In genomic region chr3:160460033-160460432, GRCh38 we compare ENCODE assay signal across 22 cellular contexts. TPM values are rescaled to one million over a fixed set of nuclear protein-coding genes. Genes with fewer than 3 reads are reported as not detected.
DNase-seq lines count a peak whose midpoint lies in the region; ATAC-seq and TF ChIP-seq lines count a peak whose summit lies in the region.
"Had no signal": no experiment of that assay in that cellular context is flagged by ENCODE, and none has a peak within 500 bp of the region (broad histone marks: within the 10 kb centered on the region; RNA-seq: fewer than 3 reads in every experiment).

No MANE protein-coding gene starts in this region.

- H3F3A ChIP-seq in smooth muscle cell (ENCODE audit: low read depth) = no peaks in the 10 kb centered on the region

- ATAC-seq in WTC11 (peak; percentile 60), esophagus mucosa (peak; percentile 18)

- H3K9me3 ChIP-seq in BE2C = no peaks in the 10 kb centered on the region
- H3K9me3 ChIP-seq in smooth muscle cell (replicated peaks; ENCODE audit: low read depth) = no peaks in the 10 kb centered on the region
- H3K9me3 ChIP-seq: MG63, Peyer's patch had no signal

- peaks cover 42% of the 10 kb centered on the region for H3K27me3 Mint-ChIP-seq in WTC11 (ENCODE audit: low read depth)

- H3K27ac Mint-ChIP-seq in WTC11 = no peak overlapping the region
- H3K27ac Mint-ChIP-seq: CD4-positive, CD25-positive, alpha-beta regulatory T cell had no signal

- H3K27me3 ChIP-seq in BE2C = no peaks in the 10 kb centered on the region
- no peaks in the 10 kb centered on the region for H3K27me3 ChIP-seq in smooth muscle cell (ENCODE audit: low read depth)
- H3K27me3 ChIP-seq: BLaER1, MG63, Peyer's patch had no signal

- no peak overlapping the region for H3K4me2 ChIP-seq in smooth muscle cell
- H3K4me2 ChIP-seq: BLaER1 had no signal

- peaks cover 12% of the 10 kb centered on the region for H3K9me3 Mint-ChIP-seq in WTC11
- H3K9me3 Mint-ChIP-seq: CD4-positive, CD25-positive, alpha-beta regulatory T cell had no signal

- H3K9ac ChIP-seq in smooth muscle cell (ENCODE audit: low read depth) = no peak overlapping the region
- H3K9ac ChIP-seq: BLaER1, GM23248 had no signal

- no peaks in the 10 kb centered on the region for H3K36me3 Mint-ChIP-seq in WTC11
- H3K36me3 Mint-ChIP-seq: CD4-positive, CD25-positive, alpha-beta regulatory T cell had no signal

- H3K4me3 Mint-ChIP-seq in WTC11 = no peak overlapping the region
- H3K4me3 Mint-ChIP-seq: CD4-positive, CD25-positive, alpha-beta regulatory T cell had no signal

- H3K4me1 Mint-ChIP-seq in WTC11 = peaks cover 5% of the 10 kb centered on the region; the same call in 1 of the 2 replicates

- CTCF ChIA-PET in WTC11 (lab: Charles Lee) = no interaction called here

- POLR2A ChIA-PET in WTC11 (lab: Charles Lee) = interaction anchor here (3.5 kb wide), 1 partner anchor 11 kb away, joined by 12 read pairs; the partner anchor contains the start of gene TRIM59

- H3K36me3 ChIP-seq in BE2C (no peaks in the 10 kb centered on the region), smooth muscle cell (ENCODE audit: low read depth) (no peaks in the 10 kb centered on the region)
- H3K36me3 ChIP-seq: BLaER1, MG63, Peyer's patch had no signal

- DNase-seq in BE2C (peak; percentile 24), WTC11 (ENCODE audit: low spot score) (no peak), substantia nigra (lab: John Stamatoyannopoulos, UW) (no peak), smooth muscle cell (lab: John Stamatoyannopoulos, UW; ENCODE audit: unreplicated experiment) (no peak), NCI-H1048 (lab: John Stamatoyannopoulos, UW) (no peak), NCI-H510A treated with DMSO at 0.1 percent for 48 hours (lab: John Stamatoyannopoulos, UW) (no peak)
- DNase-seq: CD4-positive, CD25-positive, alpha-beta regulatory T cell; DMS153; DND-41; GM23248; H7; KBM-7; MG63; NCI-H1417; NCI-H1694; NCI-H2029 treated with DMSO at 0.1 percent for 48 hours; NCI-H446 treated with DMSO at 0.1 percent for 48 hours; NCI-H526 treated with DMSO at 0.1 percent for 48 hours; Peyer's patch; SHP77 treated with DMSO at 0.1 percent for 48 hours had no signal

- TF ChIP-seq CTCF in BE2C (IDR thresholded peaks at IDR 0.05; ENCODE audit: low read depth, low read length) (no peak), WTC11 (IDR thresholded peaks at IDR 0.05) (no peak), smooth muscle cell (IDR thresholded peaks at IDR 0.05; ENCODE audit: borderline replicate concordance, insufficient read depth, poor library complexity, severe bottlenecking) (no peak)

- no peaks in the 10 kb centered on the region for H3K4me1 ChIP-seq in BE2C
- no peaks in the 10 kb centered on the region for H3K4me1 ChIP-seq in smooth muscle cell (ENCODE audit: low read depth)
- H3K4me1 ChIP-seq: BLaER1, Peyer's patch had no signal

- H3K27ac ChIP-seq in substantia nigra (ENCODE audit: low read depth, low read length, poor library complexity, severe bottlenecking) = peak overlapping the region; percentile 69
- no peak overlapping the region for H3K27ac ChIP-seq in smooth muscle cell (ENCODE audit: low read depth)
- H3K27ac ChIP-seq: BLaER1, GM23248, Peyer's patch had no signal

- no peaks in the 10 kb centered on the region for H4K20me1 ChIP-seq in smooth muscle cell (ENCODE audit: low read depth)
- H4K20me1 ChIP-seq: BLaER1 had no signal

- WGBS in smooth muscle cell (ENCODE audit: low lambda C conversion rate) = 78% methylated on average over 3 of the region's 3 CpGs

- no peak overlapping the region for H3K4me3 ChIP-seq in BE2C (ENCODE audit: low read depth, low read length)
- no peak overlapping the region for H3K4me3 ChIP-seq in smooth muscle cell
- H3K4me3 ChIP-seq: BLaER1, GM23248, MG63, Peyer's patch had no signal

- H2AFZ ChIP-seq in smooth muscle cell (ENCODE audit: low read depth) = no peak overlapping the region
- H2AFZ ChIP-seq: GM23248 had no signal

- no peaks in the 10 kb centered on the region for H3K79me2 ChIP-seq in smooth muscle cell (ENCODE audit: low read depth)

TF ChIP-seq in WTC11, 78 proteins besides CTCF, POLR2A, EP300 and RAD21:
- TF ChIP-seq ZNF121 (CRISPR knock-in tag; IDR thresholded peaks at IDR 0.05) (no peak), ZNF512 (CRISPR knock-in tag; IDR thresholded peaks at IDR 0.05; ENCODE audit: borderline replicate concordance) (no peak), ZNF416 (CRISPR knock-in tag; IDR thresholded peaks at IDR 0.05) (no peak), IRF1 (CRISPR knock-in tag; IDR thresholded peaks at IDR 0.05) (no peak), ZBTB21 (CRISPR knock-in tag; IDR thresholded peaks at IDR 0.05; ENCODE audit: borderline replicate concordance) (no peak), HMGXB4 (CRISPR knock-in tag; IDR thresholded peaks at IDR 0.05) (no peak), EMX1 (CRISPR knock-in tag; IDR thresholded peaks at IDR 0.05) (no peak), SMAD4 (CRISPR knock-in tag; IDR thresholded peaks at IDR 0.05) (no peak)

RNA-seq across cellular contexts. Expression of gene TRIM59, which starts 10.4 kb away (rescaled TPM):
- 8.0 TPM for polyA plus RNA-seq in BE2C (2012; ENCODE audit: insufficient read depth, insufficient read length, low read depth)
- 32.4 to 38.5 TPM (median 36.8 TPM) in 3 replicates for total RNA-seq in WTC11 (2021)
- total RNA-seq in esophagus mucosa = 10.3 TPM
- 12.9 and 19.0 TPM in 2 replicates for total RNA-seq in smooth muscle cell
- 6.6 and 8.9 TPM in 2 replicates for polyA plus RNA-seq in smooth muscle cell
